12 cellular contexts compared by ENCODE assay signal in genomic region chr3:156417733-156418132, GRCh38.
"Had no signal": no experiment of that assay in that cellular context is flagged by ENCODE, and none has a peak within 500 bp of the region (broad histone marks: within the 10 kb centered on the region; RNA-seq: fewer than 3 reads in every experiment).

No MANE protein-coding gene starts in this region.

- H3K4me1 ChIP-seq: body of pancreas had no signal

- H3K27me3 ChIP-seq: body of pancreas had no signal

- ATAC-seq: activated naive CD4-positive, alpha-beta T cell treated with anti-CD3 and anti-CD28 coated beads, Interleukin-2, amount 50 U/mL, for 72 hours; body of pancreas; mucosa of descending colon; natural killer cell treated with Interleukin-12 subunit alpha and Interleukin-12 subunit beta and Interleukin-15 and Interleukin-18, amount 100 ng/mL, for 72 hours; stimulated activated naive B cell treated with anti-CD40 and anti-IgM and Interleukin-4, amounts not matched to agents 10 μg/mL and 1 μg/mL and 100 μg/mL, for 72 hours had no signal

- H3K4me3 ChIP-seq: body of pancreas, mucosa of descending colon had no signal

- DNase-seq: activated CD4-positive, CD25-positive, alpha-beta regulatory T cell; activated effector memory CD4-positive, alpha-beta T cell treated with anti-CD3 and anti-CD28 coated beads, Interleukin-2, amount 50 U/mL, for 16 hours; activated T-cell treated with anti-CD3 and anti-CD28 coated beads, Interleukin-2, amount 50 U/mL, for 1 hour; amniotic stem cell; body of pancreas; endodermal cell; erythroblast; mucosa of descending colon; stimulated activated naive B cell treated with anti-CD40 and anti-IgM and Interleukin-4, amounts not matched to agents 10 μg/mL and 1 μg/mL and 100 μg/mL, for 72 hours; trophoblast cell had no signal

- H3K27ac ChIP-seq: body of pancreas had no signal

- H3K9me3 ChIP-seq: body of pancreas, mucosa of descending colon had no signal
